1 cellular context compared by ENCODE assay signal in the genomic region with DNA sequence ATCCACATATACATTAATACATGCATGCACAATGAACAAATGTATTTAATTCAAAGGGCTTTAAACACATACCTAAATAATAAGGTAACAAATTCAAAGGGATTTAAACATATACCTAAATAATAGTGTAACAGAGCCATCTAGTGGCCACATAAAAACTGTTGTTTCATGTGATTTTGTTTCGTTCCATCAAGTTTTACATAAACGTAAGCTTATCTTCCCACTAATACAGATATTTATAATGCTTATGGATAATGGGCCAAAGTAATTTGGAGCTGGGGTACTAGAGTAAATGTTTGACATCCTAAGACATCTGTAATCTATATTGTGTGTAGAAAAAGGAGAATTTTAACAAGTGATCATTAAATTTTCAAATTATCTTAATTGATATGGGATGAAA.
TF ChIP-seq lines count a peak whose summit lies in the region.

No MANE protein-coding gene starts in this region.

TF ChIP-seq in GM23338, 12 proteins besides CTCF, POLR2A, EP300 and RAD21 (continued from another document):
- TF ChIP-seq, protein P1, sequence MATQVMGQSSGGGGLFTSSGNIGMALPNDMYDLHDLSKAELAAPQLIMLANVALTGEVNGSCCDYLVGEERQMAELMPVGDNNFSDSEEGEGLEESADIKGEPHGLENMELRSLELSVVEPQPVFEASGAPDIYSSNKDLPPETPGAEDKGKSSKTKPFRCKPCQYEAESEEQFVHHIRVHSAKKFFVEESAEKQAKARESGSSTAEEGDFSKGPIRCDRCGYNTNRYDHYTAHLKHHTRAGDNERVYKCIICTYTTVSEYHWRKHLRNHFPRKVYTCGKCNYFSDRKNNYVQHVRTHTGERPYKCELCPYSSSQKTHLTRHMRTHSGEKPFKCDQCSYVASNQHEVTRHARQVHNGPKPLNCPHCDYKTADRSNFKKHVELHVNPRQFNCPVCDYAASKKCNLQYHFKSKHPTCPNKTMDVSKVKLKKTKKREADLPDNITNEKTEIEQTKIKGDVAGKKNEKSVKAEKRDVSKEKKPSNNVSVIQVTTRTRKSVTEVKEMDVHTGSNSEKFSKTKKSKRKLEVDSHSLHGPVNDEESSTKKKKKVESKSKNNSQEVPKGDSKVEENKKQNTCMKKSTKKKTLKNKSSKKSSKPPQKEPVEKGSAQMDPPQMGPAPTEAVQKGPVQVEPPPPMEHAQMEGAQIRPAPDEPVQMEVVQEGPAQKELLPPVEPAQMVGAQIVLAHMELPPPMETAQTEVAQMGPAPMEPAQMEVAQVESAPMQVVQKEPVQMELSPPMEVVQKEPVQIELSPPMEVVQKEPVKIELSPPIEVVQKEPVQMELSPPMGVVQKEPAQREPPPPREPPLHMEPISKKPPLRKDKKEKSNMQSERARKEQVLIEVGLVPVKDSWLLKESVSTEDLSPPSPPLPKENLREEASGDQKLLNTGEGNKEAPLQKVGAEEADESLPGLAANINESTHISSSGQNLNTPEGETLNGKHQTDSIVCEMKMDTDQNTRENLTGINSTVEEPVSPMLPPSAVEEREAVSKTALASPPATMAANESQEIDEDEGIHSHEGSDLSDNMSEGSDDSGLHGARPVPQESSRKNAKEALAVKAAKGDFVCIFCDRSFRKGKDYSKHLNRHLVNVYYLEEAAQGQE (IDR thresholded peaks at IDR 0.05; ENCODE audit: unreplicated experiment), result no peak
- TF ChIP-seq JUNB (IDR thresholded peaks at IDR 0.05; ENCODE audit: unreplicated experiment) (no peak), NANOG (IDR thresholded peaks at IDR 0.05; ENCODE audit: borderline replicate concordance) (no peak)
